ENCODE assay signal across 13 cellular contexts in genomic region chr7:30524545-30524944, GRCh38.
"Had no signal": no experiment of that assay in that cellular context is flagged by ENCODE, and none has a peak within 500 bp of the region (broad histone marks: within the 10 kb centered on the region; RNA-seq: fewer than 3 reads in every experiment).

No MANE protein-coding gene starts in this region.

- DNase-seq: activated CD4-positive, alpha-beta T cell treated with anti-CD3 and anti-CD28 coated beads, Interleukin-2, amount 50 U/mL, for 48 hours; activated gamma-delta T cell; activated T-cell treated with anti-CD3 and anti-CD28 coated beads, Interleukin-2, amount 50 U/mL, for 4 hours; amygdala; brain microvascular endothelial cell; endodermal cell; hypothalamus; left cardiac atrium; ovary; thyroid gland had no signal

- H3K9me3 ChIP-seq: ovary, thyroid gland had no signal

- H3K36me3 ChIP-seq: brain microvascular endothelial cell, neural progenitor cell, ovary, thyroid gland had no signal

- H3K4me1 ChIP-seq: neural progenitor cell had no signal

- H3K4me3 ChIP-seq: neural progenitor cell, ovary, thyroid gland had no signal

- H3K27me3 ChIP-seq: brain microvascular endothelial cell, neural progenitor cell, ovary, thyroid gland had no signal

- H3K27ac ChIP-seq: brain microvascular endothelial cell, neural progenitor cell, ovary, thyroid gland had no signal

- ATAC-seq: activated CD4-positive, CD25-positive, alpha-beta regulatory T cell treated with anti-CD3 and anti-CD28 coated beads, Interleukin-2, amount 50 U/mL, for 24 hours; activated T-cell treated with anti-CD3 and anti-CD28 coated beads, Interleukin-2, amount 50 U/mL, for 4 hours; esophagus mucosa; left cardiac atrium had no signal
